In the genomic region with DNA sequence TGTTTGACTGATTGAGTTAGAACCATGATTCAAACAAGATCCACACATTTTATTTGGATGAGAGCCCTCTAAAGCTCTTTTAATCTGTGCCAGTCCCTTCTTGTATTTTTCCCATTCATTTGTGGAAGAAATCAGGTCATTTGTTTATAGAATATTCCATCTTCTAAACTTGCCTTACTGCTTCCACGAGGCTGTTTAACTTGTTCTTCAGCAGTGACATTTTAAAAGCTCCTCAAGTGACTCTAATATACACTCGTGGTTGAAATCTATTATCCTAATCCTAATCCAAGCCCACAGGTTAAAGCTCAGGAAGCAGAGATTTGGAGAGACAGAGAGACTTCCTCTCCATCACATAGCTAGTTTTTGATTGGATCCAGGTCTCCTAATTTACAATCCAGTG, we compare ENCODE assay signal across 20 cellular contexts.
"Had no signal": no experiment of that assay in that cellular context is flagged by ENCODE, and none has a peak within 500 bp of the region (broad histone marks: within the 10 kb centered on the region; RNA-seq: fewer than 3 reads in every experiment).

No MANE protein-coding gene starts in this region.

- H3K36me3 ChIP-seq: brain microvascular endothelial cell, tibial nerve had no signal

- DNase-seq: activated CD4-positive, alpha-beta T cell treated with anti-CD3 and anti-CD28 coated beads, Interleukin-2, amount 10 ng/mL, durations not matched to agents 24 days and 14 days; activated CD8-positive, alpha-beta T cell treated with anti-CD3 and anti-CD28 coated beads for 36 hours; activated naive CD4-positive, alpha-beta T cell treated with Interleukin-2 at 50 U/mL for 16 hours; activated naive CD8-positive, alpha-beta T cell treated with anti-CD3 and anti-CD28 coated beads, Interleukin-2, amount 10 ng/mL, durations not matched to agents 7 days and 5 days; activated T-cell treated with anti-CD3 and anti-CD28 coated beads, Interleukin-2, amount 50 U/mL, for 1 hour; brain microvascular endothelial cell; cortex of kidney; effector CD4-positive, alpha-beta T cell; foreskin keratinocyte; hypothalamus; left colon; naive B cell; right cardiac atrium; small intestine; stimulated activated CD4-positive, alpha-beta T cell treated with anti-CD3 and anti-CD28 coated beads, Interleukin-4, amount 100 ng/mL, for 24 hours; T1000 had no signal

- H3K4me3 ChIP-seq: lung, tibial nerve had no signal

- H3K4me1 ChIP-seq: foreskin keratinocyte, tibial nerve had no signal

- H3K27ac ChIP-seq: brain microvascular endothelial cell, foreskin keratinocyte, tibial nerve had no signal

- H3K27me3 ChIP-seq: brain microvascular endothelial cell, foreskin keratinocyte, tibial nerve had no signal

- H3K9me3 ChIP-seq: tibial nerve had no signal

- ATAC-seq: activated CD8-positive, alpha-beta T cell treated with anti-CD3 and anti-CD28 coated beads for 36 hours; esophagus mucosa; foreskin keratinocyte; left colon; right cardiac atrium; stimulated activated effector memory CD8-positive, alpha-beta T cell treated with anti-CD3 and anti-CD28 coated beads, Interleukin-12 subunit alpha, Interleukin-12 subunit beta, amount 100 ng/mL, for 72 hours had no signal
